Comparison of ENCODE assay signal across 20 cellular contexts in the genomic region with DNA sequence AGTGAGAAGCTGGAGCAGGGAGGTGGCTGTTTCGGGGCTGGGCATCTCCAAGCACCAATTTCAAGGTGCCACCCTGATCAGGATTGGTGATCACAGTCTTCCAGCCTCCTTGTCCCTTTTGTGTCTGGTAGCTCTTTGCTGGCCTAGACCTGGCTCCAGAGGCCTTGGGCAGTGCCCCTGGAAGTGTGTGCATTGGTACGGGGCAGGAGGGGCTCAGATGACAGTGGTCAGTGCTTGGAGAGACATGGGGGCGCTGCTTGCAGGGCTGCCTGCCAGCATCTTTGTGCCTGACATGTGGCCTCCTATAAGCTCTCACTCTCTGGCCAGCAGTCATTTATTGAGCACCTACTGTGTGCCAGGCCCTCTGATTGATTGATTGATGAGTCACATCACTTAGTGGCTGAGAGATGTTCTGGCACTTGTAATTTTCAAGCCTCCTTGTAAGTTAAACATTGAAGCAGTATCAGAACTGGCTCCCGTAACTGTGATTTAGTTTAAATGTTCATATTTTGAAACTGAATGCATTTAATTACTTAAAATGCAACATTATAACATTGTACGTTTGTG.
DNase-seq lines count a peak whose midpoint lies in the region; ATAC-seq, FAIRE-seq and TF ChIP-seq lines count a peak whose summit lies in the region.
"Had no signal": no experiment of that assay in that cellular context is flagged by ENCODE, and none has a peak within 500 bp of the region (broad histone marks: within the 10 kb centered on the region; RNA-seq: fewer than 3 reads in every experiment).

No MANE protein-coding gene starts in this region.

- CTCF ChIA-PET in MCF 10A (lab: Yijun Ruan, JAX) (interaction anchor here (0.5 to 3.1 kb wide), 9 partner anchors 8 to 1659 kb away, joined by 3 to 22 read pairs (median 4); no protein-coding TSS in a partner anchor), mammary epithelial cell (lab: Charles Lee; ENCODE audit: low non-redundant PET) (no interaction called here), HepG2 (lab: Yijun Ruan, JAX; ENCODE audit: low intra/inter-chr PET ratio, low total read pairs) (no interaction called here)

- FAIRE-seq in HepG2 (lab: Jason Lieb, UNC), result peak; percentile 48

- BruUV-seq in MCF 10A (replicated peaks; lab: Mats Ljungman, UMichigan) (no TSS peak), mammary epithelial cell (replicated peaks; lab: Mats Ljungman, UMichigan) (no TSS peak), HepG2 (replicated peaks; lab: Mats Ljungman, UMichigan) (no TSS peak)

- no peak overlapping the region for H2AFZ ChIP-seq in mammary epithelial cell (ENCODE audit: low read depth, low read length)
- no peak overlapping the region for H2AFZ ChIP-seq in HepG2 (ENCODE audit: low read length)

- H3K36me3 ChIP-seq in mammary epithelial cell (ENCODE audit: insufficient read depth, low read length) (no peaks in the 10 kb centered on the region), HepG2 (replicated peaks in 1 of 2; ENCODE audit: control insufficient read depth in 1 of 2, insufficient read depth in 2 of 2, low read length in 2 of 2) (no peaks in the 10 kb centered on the region)
- H3K36me3 ChIP-seq: BE2C had no signal

- H3K27ac ChIP-seq in mammary epithelial cell (ENCODE audit: insufficient read depth, low read depth, low read length) (no peak overlapping the region), VCaP (peak overlapping the region; percentile 75), HepG2 (ENCODE audit: extremely low read length, insufficient read depth, low read length) (no peak overlapping the region)

- H3K27me3 Mint-ChIP-seq in MCF 10A (ENCODE audit: insufficient read depth, unreplicated experiment), result no peaks in the 10 kb centered on the region

- in situ Hi-C loops in mammary epithelial cell (cut with MboI; ENCODE audit: low sequenced_read_pairs in 2 of 2), result no loop called here
- in situ Hi-C loops in HepG2 (cut with HindIII; ENCODE audit: extremely low pct_ligation_motif_present, low pct_unique_long_range_greater_than_20kb), result no loop called here

- TF ChIP-seq CTCF in MCF 10A (IDR thresholded peaks at IDR 0.05; ENCODE audit: unreplicated experiment), result no peak
- no peak for TF ChIP-seq CTCF in mammary epithelial cell (conservative IDR thresholded peaks at IDR 0.05 in 1 of 2, IDR thresholded peaks at IDR 0.05 in 1 of 2; ENCODE audit: extremely low read depth in 1 of 2, insufficient read depth in 1 of 2, low read depth in 1 of 2, low read length in 2 of 2)
- TF ChIP-seq CTCF in VCaP (conservative IDR thresholded peaks at IDR 0.05), result no peak
- peak; percentile 24; the same call in 1 of the 2 replicates for TF ChIP-seq CTCF in HepG2 (CRISPR knock-in tag; IDR thresholded peaks at IDR 0.05)

- no peak for DNase-seq in MCF 10A (ENCODE audit: unreplicated experiment)
- DNase-seq in mammary epithelial cell, result no peak
- no peak for DNase-seq in HepG2 (ENCODE audit: low spot score)
- DNase-seq in MV-4-11 (lab: John Stamatoyannopoulos, UW), result no peak
- DNase-seq in NCI-H2029 treated with DMSO at 0.1 percent for 48 hours (lab: John Stamatoyannopoulos, UW), result no peak
- no peak for DNase-seq in posterior vena cava (ENCODE audit: low spot score)
- DNase-seq: 8988T; CD4-positive, CD25-positive, alpha-beta regulatory T cell; COR-L47; GF-D8; Kasumi-1; MM.1S; NCI-H1092 treated with DMSO at 0.1 percent for 48 hours; NCI-H146; NCI-H2171 treated with DMSO at 0.1 percent for 48 hours; NCI-H446; SHP77 treated with DMSO at 0.1 percent for 48 hours had no signal

- no peaks in the 10 kb centered on the region for H4K20me1 ChIP-seq in mammary epithelial cell (ENCODE audit: insufficient read depth, low read length)
- H4K20me1 ChIP-seq in HepG2 (ENCODE audit: insufficient read depth, low read length), result no peaks in the 10 kb centered on the region; the same call in 1 of the 2 replicates

- TF ChIP-seq EP300 in HepG2 (IDR thresholded peaks at IDR 0.05; ENCODE audit: low read depth in 2 of 2, low read length in 2 of 2), result no peak; a peak in 1 of 4 replicates
- no peak for TF ChIP-seq EP300 in HepG2 (CRISPR knock-in tag; IDR thresholded peaks at IDR 0.05; ENCODE audit: borderline replicate concordance)

- H3K9me3 ChIP-seq in mammary epithelial cell (replicated peaks; ENCODE audit: insufficient read depth, low read length), result no peaks in the 10 kb centered on the region
- no peaks in the 10 kb centered on the region for H3K9me3 ChIP-seq in HepG2 (ENCODE audit: low read length)
- H3K9me3 ChIP-seq: BE2C had no signal

- intact Hi-C loops in MCF 10A (cut with micrococcal nuclease) (no loop called here), mammary epithelial cell (cut with micrococcal nuclease) (no loop called here), HepG2 (cut with micrococcal nuclease; ENCODE audit: unreplicated experiment) (loop anchor here (2.0 to 5.0 kb wide), 2 partner anchors 38 to 71 kb away; no protein-coding TSS in a partner anchor), posterior vena cava (cut with DNase I) (no loop called here)

- H3K36me3 Mint-ChIP-seq in MCF 10A (ENCODE audit: insufficient read depth, unreplicated experiment), result no peaks in the 10 kb centered on the region

- ATAC-seq in HepG2 (peak; percentile 61), HG03196 (IDR thresholded peaks at IDR 0.05; ENCODE audit: unreplicated experiment) (no peak)

- H3K4me3 ChIP-seq in mammary epithelial cell (replicated peaks in 1 of 3; ENCODE audit: insufficient read depth in 1 of 3, low read depth in 2 of 3, low read length in 3 of 3), result no peak overlapping the region
- H3K4me3 ChIP-seq in HepG2 (replicated peaks in 1 of 3; ENCODE audit: insufficient read depth in 1 of 3, low read depth in 2 of 3, low read length in 3 of 3), result peak overlapping the region in 1 of 3 experiments; percentile 39; a peak in 1 of 6 replicates

- no peak for TF ChIP-seq POLR2A in HepG2 (IDR thresholded peaks at IDR 0.05; ENCODE audit: insufficient read depth in 1 of 2, low read depth in 2 of 2, low read length in 2 of 2)

- no peaks in the 10 kb centered on the region for H3K9me3 Mint-ChIP-seq in MCF 10A (ENCODE audit: unreplicated experiment)
- H3K9me3 Mint-ChIP-seq: CD4-positive, CD25-positive, alpha-beta regulatory T cell had no signal

- peaks cover 19% of the 10 kb centered on the region for H3K4me1 Mint-ChIP-seq in MCF 10A (ENCODE audit: insufficient read depth, unreplicated experiment)
- H3K4me1 Mint-ChIP-seq: CD4-positive, CD25-positive, alpha-beta regulatory T cell had no signal

- POLR2A ChIA-PET in MCF 10A (lab: Yijun Ruan, JAX), result interaction anchor here (0.5 to 4.1 kb wide), 20 partner anchors 9 to 132 kb away, joined by 3 to 55 read pairs (median 6); a partner anchor contains a TSS
- POLR2A ChIA-PET in HepG2 (lab: Yijun Ruan, JAX), result interaction anchor here (0.6 to 1.4 kb wide), 6 partner anchors 9 to 102 kb away, joined by 3 to 7 read pairs (median 4); a partner anchor contains a TSS

- 94% methylated on average over 5 of the region's 5 CpGs for whole genome bisulfite sequencing in mammary epithelial cell (ENCODE audit: low coverage, missing lambda C conversion rate)
- 27% methylated on average over 5 of the region's 5 CpGs for WGBS in HepG2 (ENCODE audit: low lambda C conversion rate)

- no peak for TF ChIP-seq RAD21 in HepG2 (CRISPR knock-in tag; IDR thresholded peaks at IDR 0.05)

- no peak overlapping the region for H3K4me3 Mint-ChIP-seq in MCF 10A (ENCODE audit: unreplicated experiment)
- H3K4me3 Mint-ChIP-seq: CD4-positive, CD25-positive, alpha-beta regulatory T cell had no signal

- H3K9ac ChIP-seq in mammary epithelial cell (ENCODE audit: insufficient read depth, low read length), result no peak overlapping the region
- H3K9ac ChIP-seq in HepG2 (ENCODE audit: insufficient read depth, low read depth, low read length), result no peak overlapping the region

- dilution Hi-C loops in mammary epithelial cell (cut with HindIII; ENCODE audit: low sequenced_read_pairs), result no loop called here

- H3K79me2 ChIP-seq in mammary epithelial cell (ENCODE audit: insufficient read depth, low read length) (no peaks in the 10 kb centered on the region), HepG2 (ENCODE audit: insufficient read depth, low read length) (no peaks in the 10 kb centered on the region)

- peaks cover 21% of the 10 kb centered on the region for H3K4me1 ChIP-seq in mammary epithelial cell (ENCODE audit: insufficient read depth, low read length)
- H3K4me1 ChIP-seq in HepG2 (ENCODE audit: insufficient read depth, low read length), result peaks cover 41% of the 10 kb centered on the region

- H3K27ac Mint-ChIP-seq in MCF 10A (ENCODE audit: low read depth, unreplicated experiment), result peak overlapping the region; percentile 67
- H3K27ac Mint-ChIP-seq: CD4-positive, CD25-positive, alpha-beta regulatory T cell had no signal

- H3K4me2 ChIP-seq in mammary epithelial cell (ENCODE audit: insufficient read depth, low read depth, low read length) (no peak overlapping the region), HepG2 (ENCODE audit: low read depth, low read length) (peak overlapping the region; percentile 61)

- H3K27me3 ChIP-seq in mammary epithelial cell (ENCODE audit: insufficient read depth, low read length) (no peaks in the 10 kb centered on the region), HepG2 (ENCODE audit: control insufficient read depth in 1 of 2, insufficient read depth in 2 of 2, low read length in 2 of 2) (no peaks in the 10 kb centered on the region; a peak in 1 of 5 replicates)
- H3K27me3 ChIP-seq: BE2C had no signal

TF ChIP-seq in HepG2, 621 proteins besides CTCF, POLR2A, EP300 and RAD21 (continues in another document):
- TF ChIP-seq ZFP36L1 (CRISPR knock-in tag; IDR thresholded peaks at IDR 0.05), result no peak
- no peak for TF ChIP-seq ARHGAP35 (CRISPR knock-in tag; IDR thresholded peaks at IDR 0.05; ENCODE audit: borderline replicate concordance)
